8 cellular contexts compared by ENCODE assay signal in genomic region chr11:59551651-59552521, GRCh38. TPM values are rescaled to one million over a fixed set of nuclear protein-coding genes. Genes with fewer than 3 reads are reported as not detected.
DNase-seq lines count a peak whose midpoint lies in the region; ATAC-seq lines count a peak whose summit lies in the region.

No MANE protein-coding gene starts in this region.

- H3K9me3 Mint-ChIP-seq in CD4-positive, alpha-beta memory T cell, result peaks cover 0 to 21% (median 0%) of the 10 kb centered on the region in 8 donors
- H3K9me3 Mint-ChIP-seq in T-helper 2 cell treated with Interferon-gamma antibody and Interleukin-4, amounts not matched to agents 5 μg/mL and 100 μg/mL, for 36 hours, result no peaks in the 10 kb centered on the region
- H3K9me3 Mint-ChIP-seq in naive thymus-derived CD4-positive, alpha-beta T cell, result peaks cover 0 to 12% (median 0%) of the 10 kb centered on the region in 11 donors

- CTCF ChIA-PET in CD4-positive, alpha-beta memory T cell (lab: Charles Lee; ENCODE audit: partially characterized antibody), result interaction anchor here (1.9 kb wide), 1 partner anchor 14 kb away, joined by 6 read pairs; no protein-coding TSS in a partner anchor
- CTCF ChIA-PET in naive thymus-derived CD4-positive, alpha-beta T cell (lab: Charles Lee), result no interaction called here

- peaks cover 0 to 9% of the 10 kb centered on the region in 2 donors for H3K27me3 Mint-ChIP-seq in CD4-positive, alpha-beta memory T cell
- H3K27me3 Mint-ChIP-seq in T-helper 2 cell treated with Interferon-gamma antibody and Interleukin-4, amounts not matched to agents 5 μg/mL and 100 μg/mL, for 36 hours (ENCODE audit: low read depth), result peaks cover 30% of the 10 kb centered on the region
- peaks cover 0 to 38% (median 4%) of the 10 kb centered on the region in 5 donors for H3K27me3 Mint-ChIP-seq in naive thymus-derived CD4-positive, alpha-beta T cell

- H3K4me1 Mint-ChIP-seq in CD4-positive, alpha-beta memory T cell, result peaks cover 21 to 65% (median 39%) of the 10 kb centered on the region in 4 donors
- peaks cover 35% of the 10 kb centered on the region for H3K4me1 Mint-ChIP-seq in T-helper 2 cell treated with Interferon-gamma antibody and Interleukin-4, amounts not matched to agents 5 μg/mL and 100 μg/mL, for 36 hours (ENCODE audit: low read depth)
- peaks cover 9 to 52% (median 44%) of the 10 kb centered on the region in 7 donors for H3K4me1 Mint-ChIP-seq in naive thymus-derived CD4-positive, alpha-beta T cell

- peak overlapping the region; percentile 19 to 61 for H3K4me3 ChIP-seq in CD4-positive, alpha-beta memory T cell (ENCODE audit: low read length in 2 of 2)
- peak overlapping the region; percentile 73 for H3K4me3 ChIP-seq in HUES64 (ENCODE audit: low read length)
- H3K4me3 ChIP-seq in naive thymus-derived CD4-positive, alpha-beta T cell (ENCODE audit: low read length), result peak overlapping the region; percentile 59

- H3K9me3 ChIP-seq in CD4-positive, alpha-beta memory T cell (ENCODE audit: control insufficient read depth in 1 of 2, low read length in 2 of 2), result no peaks in the 10 kb centered on the region
- H3K9me3 ChIP-seq in HUES64 (ENCODE audit: insufficient read depth, low read depth, low read length), result no peaks in the 10 kb centered on the region
- no peaks in the 10 kb centered on the region for H3K9me3 ChIP-seq in naive thymus-derived CD4-positive, alpha-beta T cell (ENCODE audit: control insufficient read depth in 2 of 3, low read length in 3 of 3)

- peaks cover 0 to 11% of the 10 kb centered on the region in 2 donors for H3K36me3 Mint-ChIP-seq in CD4-positive, alpha-beta memory T cell
- H3K36me3 Mint-ChIP-seq in T-helper 2 cell treated with Interferon-gamma antibody and Interleukin-4, amounts not matched to agents 5 μg/mL and 100 μg/mL, for 36 hours (ENCODE audit: low read depth), result no peaks in the 10 kb centered on the region
- peaks cover 0 to 9% (median 0%) of the 10 kb centered on the region in 5 donors for H3K36me3 Mint-ChIP-seq in naive thymus-derived CD4-positive, alpha-beta T cell

- POLR2A ChIA-PET in CD4-positive, alpha-beta memory T cell (lab: Charles Lee; ENCODE audit: partially characterized antibody), result interaction anchor here (0.7 to 4.3 kb wide), 3 partner anchors 9 to 64 kb away, joined by 3 to 76 read pairs (median 36); partner anchors contain the start of gene OSBP
- POLR2A ChIA-PET in naive thymus-derived CD4-positive, alpha-beta T cell (lab: Charles Lee), result interaction anchor here (0.6 to 4.2 kb wide), 7 partner anchors 9 to 244 kb away, joined by 3 to 24 read pairs (median 3); partner anchors contain the start of genes OSBP and PATL1

- no peaks in the 10 kb centered on the region for H3K36me3 ChIP-seq in CD4-positive, alpha-beta memory T cell (ENCODE audit: insufficient read depth, low read length)
- no peaks in the 10 kb centered on the region for H3K36me3 ChIP-seq in HUES64 (ENCODE audit: insufficient read depth, low read length)
- no peaks in the 10 kb centered on the region for H3K36me3 ChIP-seq in naive thymus-derived CD4-positive, alpha-beta T cell (ENCODE audit: control insufficient read depth in 2 of 3, insufficient read depth in 3 of 3, low read length in 3 of 3)

- H3K9ac ChIP-seq in HUES64 (ENCODE audit: low read depth, low read length), result peak overlapping the region; percentile 31; the same call in 1 of the 2 replicates

- H3K27me3 ChIP-seq in CD4-positive, alpha-beta memory T cell (ENCODE audit: insufficient read depth, low read length), result no peaks in the 10 kb centered on the region
- H3K27me3 ChIP-seq in HUES64 (ENCODE audit: insufficient read depth, low read length), result no peaks in the 10 kb centered on the region
- H3K27me3 ChIP-seq in naive thymus-derived CD4-positive, alpha-beta T cell (ENCODE audit: control insufficient read depth in 2 of 2, insufficient read depth in 2 of 2, low read length in 2 of 2), result no peaks in the 10 kb centered on the region

- H3K4me3 Mint-ChIP-seq in CD4-positive, alpha-beta memory T cell, result peak overlapping the region; percentile 86 to 96 (median 88)
- peak overlapping the region; percentile 80 for H3K4me3 Mint-ChIP-seq in T-helper 2 cell treated with Interferon-gamma antibody and Interleukin-4, amounts not matched to agents 5 μg/mL and 100 μg/mL, for 36 hours
- H3K4me3 Mint-ChIP-seq in naive thymus-derived CD4-positive, alpha-beta T cell, result peak overlapping the region in 9 of 10 donors; percentile 64 to 98 (median 91)

- no peak for DNase-seq in CD4-positive, alpha-beta memory T cell
- no peak for DNase-seq in T-helper 2 cell treated with Interferon-gamma antibody and Interleukin-4, amounts not matched to agents 5 μg/mL and 100 μg/mL, for 36 hours (ENCODE audit: low spot score)
- DNase-seq in epithelial cell of prostate (ENCODE audit: low read depth, low spot score) (no peak), NCI-H1930 (lab: John Stamatoyannopoulos, UW) (no peak), posterior vena cava (ENCODE audit: low spot score) (no peak)
- no peak for DNase-seq in naive thymus-derived CD4-positive, alpha-beta T cell

- ATAC-seq in naive thymus-derived CD4-positive, alpha-beta T cell, result no peak
- ATAC-seq in esophagus mucosa, result no peak

- H3K27ac ChIP-seq in CD4-positive, alpha-beta memory T cell (ENCODE audit: low read depth, low read length), result no peak overlapping the region
- H3K27ac ChIP-seq in HUES64 (ENCODE audit: low read depth, low read length) (no peak overlapping the region), epithelial cell of prostate (peak overlapping the region; percentile 89)
- H3K27ac ChIP-seq in naive thymus-derived CD4-positive, alpha-beta T cell (ENCODE audit: low read depth, low read length), result no peak overlapping the region

- peaks cover 28% of the 10 kb centered on the region for H3K4me1 ChIP-seq in CD4-positive, alpha-beta memory T cell (ENCODE audit: insufficient read depth, low read length)
- H3K4me1 ChIP-seq in HUES64 (ENCODE audit: insufficient read depth, low read length), result peaks cover 10% of the 10 kb centered on the region; the same call in 1 of the 2 replicates
- H3K4me1 ChIP-seq in naive thymus-derived CD4-positive, alpha-beta T cell (ENCODE audit: control insufficient read depth in 2 of 2, insufficient read depth in 2 of 2, low read length in 2 of 2), result peaks cover 11 to 16% of the 10 kb centered on the region in 2 donors

- H3K27ac Mint-ChIP-seq in CD4-positive, alpha-beta memory T cell, result peak overlapping the region in 5 of 7 donors; percentile 5 to 100 (median 96)
- no peak overlapping the region for H3K27ac Mint-ChIP-seq in T-helper 2 cell treated with Interferon-gamma antibody and Interleukin-4, amounts not matched to agents 5 μg/mL and 100 μg/mL, for 36 hours
- peak overlapping the region; percentile 16 to 100 (median 98) for H3K27ac Mint-ChIP-seq in naive thymus-derived CD4-positive, alpha-beta T cell

- intact Hi-C loops in CD4-positive, alpha-beta memory T cell (cut with micrococcal nuclease), result loop anchor here (1.0 to 10.0 kb wide), 6 partner anchors 8 to 1837 kb away; partner anchors contain the start of genes DTX4, FAM111A, MED19 and STX3
- intact Hi-C loops in naive thymus-derived CD4-positive, alpha-beta T cell (cut with micrococcal nuclease), result loop anchor here (2.0 to 10.0 kb wide), 5 partner anchors 15 to 973 kb away; partner anchors contain the start of genes MRPL16 (in 2 of the 2), ZFP91 (in 2 of the 2), DTX4 (in 1 of the 2) and STX3 (in 1 of the 2)
- intact Hi-C loops in posterior vena cava (cut with DNase I), result loop anchor here in 1 of 2 donors (10.0 kb wide), 1 partner anchor 113 kb away; the partner anchor contains the start of gene PATL1

- 3% methylated on average over 29 of the region's 30 CpGs for whole genome bisulfite sequencing in HUES64

RNA-seq across cellular contexts. Expression of gene OR4D9, which starts 40.5 kb away (rescaled TPM):
- total RNA-seq in CD4-positive, alpha-beta memory T cell, result not detected
- polyA plus RNA-seq in CD4-positive, alpha-beta memory T cell, result not detected
- not detected for polyA plus RNA-seq in HUES64 (2013, experiment 1 of 2)
- not detected for polyA plus RNA-seq in HUES64 (2013, experiment 2 of 2)
- total RNA-seq in naive thymus-derived CD4-positive, alpha-beta T cell, result not detected
- not detected for polyA plus RNA-seq in naive thymus-derived CD4-positive, alpha-beta T cell
- total RNA-seq in esophagus mucosa (not detected), posterior vena cava (not detected)

RNA-seq across cellular contexts. Expression of gene OR4D11, which starts 48.5 kb away (rescaled TPM):
- not detected for total RNA-seq in CD4-positive, alpha-beta memory T cell
- not detected for polyA plus RNA-seq in CD4-positive, alpha-beta memory T cell
- not detected for polyA plus RNA-seq in HUES64 (2013, experiment 1 of 2)
- polyA plus RNA-seq in HUES64 (2013, experiment 2 of 2), result not detected
- not detected for total RNA-seq in naive thymus-derived CD4-positive, alpha-beta T cell
- not detected for polyA plus RNA-seq in naive thymus-derived CD4-positive, alpha-beta T cell
- total RNA-seq in esophagus mucosa (not detected), posterior vena cava (not detected)
